1 cellular context compared by ENCODE assay signal in genomic region chr16:8655184-8655717, GRCh38.
TF ChIP-seq lines count a peak whose summit lies in the region.

No MANE protein-coding gene starts in this region.

TF ChIP-seq in GM12878, 131 proteins besides CTCF, POLR2A, EP300 and RAD21:
- TF ChIP-seq SMC3 (IDR thresholded peaks at IDR 0.05; ENCODE audit: borderline replicate concordance, low read length) (no peak), TBL1XR1 (IDR thresholded peaks at IDR 0.05; ENCODE audit: low read depth, low read length) (no peak), FOXK2 (IDR thresholded peaks at IDR 0.05) (no peak), CBFB (IDR thresholded peaks at IDR 0.05; ENCODE audit: low read depth) (peak; percentile 65; the same call in 1 of the 2 replicates), SREBF2 (IDR thresholded peaks at IDR 0.05; ENCODE audit: low read length) (no peak), IKZF1 (conservative IDR thresholded peaks at IDR 0.05) (peak; percentile 48; the same call in 1 of the 2 replicates), HDAC6 (IDR thresholded peaks at IDR 0.05; ENCODE audit: unreplicated experiment) (no peak), NFIC (IDR thresholded peaks at IDR 0.05; ENCODE audit: low read depth, low read length) (peak; percentile 31; the same call in 1 of the 2 replicates), RUNX3 (IDR thresholded peaks at IDR 0.05; ENCODE audit: low read length) (peak; percentile 95), ETV6 (conservative IDR thresholded peaks at IDR 0.05 in 1 of 2, IDR thresholded peaks at IDR 0.05 in 1 of 2; ENCODE audit: borderline replicate concordance in 1 of 2, low read depth in 1 of 2) (peak in 1 of 2 experiments; percentile 26; a peak in 1 of 4 replicates), GATAD2B (conservative IDR thresholded peaks at IDR 0.05; ENCODE audit: low read depth) (no peak), TCF3 (IDR thresholded peaks at IDR 0.05; ENCODE audit: borderline replicate concordance, insufficient read depth, low read depth, low read length) (peak; percentile 37; the same call in 1 of the 2 replicates), PAX5 (IDR thresholded peaks at IDR 0.05; ENCODE audit: borderline replicate concordance, low read depth, low read length) (peak; percentile 37; the same call in 1 of the 2 replicates), IKZF2 (IDR thresholded peaks at IDR 0.05) (peak; percentile 24 to 59; a peak in 3 of 4 replicates), JUNB (IDR thresholded peaks at IDR 0.05) (0 out of 2 replicates have a peak, but pooled peaks have one; percentile 18), DPF2 (IDR thresholded peaks at IDR 0.05) (peak; percentile 52; the same call in 1 of the 2 replicates), SPI1 (IDR thresholded peaks at IDR 0.05; ENCODE audit: borderline replicate concordance, insufficient read depth, low read depth, low read length) (peak; percentile 97), CREM (IDR thresholded peaks at IDR 0.05; ENCODE audit: low read depth) (peak; percentile 29; the same call in 1 of the 2 replicates), MTA3 (IDR thresholded peaks at IDR 0.05; ENCODE audit: borderline replicate concordance, low read length) (no peak), TCF12 (IDR thresholded peaks at IDR 0.05; ENCODE audit: low read depth, low read length) (peak; percentile 58; the same call in 1 of the 2 replicates), POU2F2 (IDR thresholded peaks at IDR 0.05; ENCODE audit: borderline replicate concordance, low read depth, low read length) (no peak), IRF4 (IDR thresholded peaks at IDR 0.05; ENCODE audit: low read depth, low read length) (peak; percentile 66; the same call in 1 of the 2 replicates), WRNIP1 (IDR thresholded peaks at IDR 0.05; ENCODE audit: borderline replicate concordance, low read depth, low read length) (no peak), MLLT1 (IDR thresholded peaks at IDR 0.05) (peak; percentile 59; the same call in 1 of the 2 replicates), CBX5 (IDR thresholded peaks at IDR 0.05; ENCODE audit: low read depth) (peak; percentile 93), KAT2A (conservative IDR thresholded peaks at IDR 0.05; ENCODE audit: control insufficient read depth, low read depth, low read length) (no peak), LARP7 (IDR thresholded peaks at IDR 0.05) (no peak), ZNF24 (IDR thresholded peaks at IDR 0.05) (peak; percentile 82), SIN3A (IDR thresholded peaks at IDR 0.05; ENCODE audit: low read depth, low read length) (no peak), NBN (IDR thresholded peaks at IDR 0.05) (peak; percentile 56; the same call in 1 of the 2 replicates), BCL11A (IDR thresholded peaks at IDR 0.05; ENCODE audit: low read depth, low read length) (peak; percentile 63), SP1 (IDR thresholded peaks at IDR 0.05; ENCODE audit: low read depth, low read length) (peak; percentile 22), SMARCA5 (IDR thresholded peaks at IDR 0.05) (no peak), FOXM1 (IDR thresholded peaks at IDR 0.05; ENCODE audit: low read depth, low read length) (0 out of 2 replicates have a peak, but pooled peaks have one; percentile 54), NR2C1 (IDR thresholded peaks at IDR 0.05) (no peak), HDAC2 (IDR thresholded peaks at IDR 0.05) (no peak), KLF5 (IDR thresholded peaks at IDR 0.05; ENCODE audit: partially characterized antibody) (no peak)
- TF ChIP-seq, protein P1, sequence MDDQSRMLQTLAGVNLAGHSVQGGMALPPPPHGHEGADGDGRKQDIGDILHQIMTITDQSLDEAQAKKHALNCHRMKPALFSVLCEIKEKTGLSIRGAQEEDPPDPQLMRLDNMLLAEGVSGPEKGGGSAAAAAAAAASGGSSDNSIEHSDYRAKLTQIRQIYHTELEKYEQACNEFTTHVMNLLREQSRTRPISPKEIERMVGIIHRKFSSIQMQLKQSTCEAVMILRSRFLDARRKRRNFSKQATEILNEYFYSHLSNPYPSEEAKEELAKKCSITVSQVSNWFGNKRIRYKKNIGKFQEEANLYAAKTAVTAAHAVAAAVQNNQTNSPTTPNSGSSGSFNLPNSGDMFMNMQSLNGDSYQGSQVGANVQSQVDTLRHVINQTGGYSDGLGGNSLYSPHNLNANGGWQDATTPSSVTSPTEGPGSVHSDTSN (IDR thresholded peaks at IDR 0.05; ENCODE audit: insufficient replicate concordance, low read depth, low read length): no peak
- TF ChIP-seq, protein P2, sequence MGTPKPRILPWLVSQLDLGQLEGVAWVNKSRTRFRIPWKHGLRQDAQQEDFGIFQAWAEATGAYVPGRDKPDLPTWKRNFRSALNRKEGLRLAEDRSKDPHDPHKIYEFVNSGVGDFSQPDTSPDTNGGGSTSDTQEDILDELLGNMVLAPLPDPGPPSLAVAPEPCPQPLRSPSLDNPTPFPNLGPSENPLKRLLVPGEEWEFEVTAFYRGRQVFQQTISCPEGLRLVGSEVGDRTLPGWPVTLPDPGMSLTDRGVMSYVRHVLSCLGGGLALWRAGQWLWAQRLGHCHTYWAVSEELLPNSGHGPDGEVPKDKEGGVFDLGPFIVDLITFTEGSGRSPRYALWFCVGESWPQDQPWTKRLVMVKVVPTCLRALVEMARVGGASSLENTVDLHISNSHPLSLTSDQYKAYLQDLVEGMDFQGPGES (IDR thresholded peaks at IDR 0.05): no peak
- TF ChIP-seq, protein P3, sequence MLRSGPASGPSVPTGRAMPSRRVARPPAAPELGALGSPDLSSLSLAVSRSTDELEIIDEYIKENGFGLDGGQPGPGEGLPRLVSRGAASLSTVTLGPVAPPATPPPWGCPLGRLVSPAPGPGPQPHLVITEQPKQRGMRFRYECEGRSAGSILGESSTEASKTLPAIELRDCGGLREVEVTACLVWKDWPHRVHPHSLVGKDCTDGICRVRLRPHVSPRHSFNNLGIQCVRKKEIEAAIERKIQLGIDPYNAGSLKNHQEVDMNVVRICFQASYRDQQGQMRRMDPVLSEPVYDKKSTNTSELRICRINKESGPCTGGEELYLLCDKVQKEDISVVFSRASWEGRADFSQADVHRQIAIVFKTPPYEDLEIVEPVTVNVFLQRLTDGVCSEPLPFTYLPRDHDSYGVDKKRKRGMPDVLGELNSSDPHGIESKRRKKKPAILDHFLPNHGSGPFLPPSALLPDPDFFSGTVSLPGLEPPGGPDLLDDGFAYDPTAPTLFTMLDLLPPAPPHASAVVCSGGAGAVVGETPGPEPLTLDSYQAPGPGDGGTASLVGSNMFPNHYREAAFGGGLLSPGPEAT (IDR thresholded peaks at IDR 0.05; ENCODE audit: low read depth): no peak
- TF ChIP-seq, protein P4, sequence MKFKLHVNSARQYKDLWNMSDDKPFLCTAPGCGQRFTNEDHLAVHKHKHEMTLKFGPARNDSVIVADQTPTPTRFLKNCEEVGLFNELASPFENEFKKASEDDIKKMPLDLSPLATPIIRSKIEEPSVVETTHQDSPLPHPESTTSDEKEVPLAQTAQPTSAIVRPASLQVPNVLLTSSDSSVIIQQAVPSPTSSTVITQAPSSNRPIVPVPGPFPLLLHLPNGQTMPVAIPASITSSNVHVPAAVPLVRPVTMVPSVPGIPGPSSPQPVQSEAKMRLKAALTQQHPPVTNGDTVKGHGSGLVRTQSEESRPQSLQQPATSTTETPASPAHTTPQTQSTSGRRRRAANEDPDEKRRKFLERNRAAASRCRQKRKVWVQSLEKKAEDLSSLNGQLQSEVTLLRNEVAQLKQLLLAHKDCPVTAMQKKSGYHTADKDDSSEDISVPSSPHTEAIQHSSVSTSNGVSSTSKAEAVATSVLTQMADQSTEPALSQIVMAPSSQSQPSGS (IDR thresholded peaks at IDR 0.05; ENCODE audit: low read length): 0 out of 2 replicates have a peak, but pooled peaks have one; percentile 60
- TF ChIP-seq, protein P5, sequence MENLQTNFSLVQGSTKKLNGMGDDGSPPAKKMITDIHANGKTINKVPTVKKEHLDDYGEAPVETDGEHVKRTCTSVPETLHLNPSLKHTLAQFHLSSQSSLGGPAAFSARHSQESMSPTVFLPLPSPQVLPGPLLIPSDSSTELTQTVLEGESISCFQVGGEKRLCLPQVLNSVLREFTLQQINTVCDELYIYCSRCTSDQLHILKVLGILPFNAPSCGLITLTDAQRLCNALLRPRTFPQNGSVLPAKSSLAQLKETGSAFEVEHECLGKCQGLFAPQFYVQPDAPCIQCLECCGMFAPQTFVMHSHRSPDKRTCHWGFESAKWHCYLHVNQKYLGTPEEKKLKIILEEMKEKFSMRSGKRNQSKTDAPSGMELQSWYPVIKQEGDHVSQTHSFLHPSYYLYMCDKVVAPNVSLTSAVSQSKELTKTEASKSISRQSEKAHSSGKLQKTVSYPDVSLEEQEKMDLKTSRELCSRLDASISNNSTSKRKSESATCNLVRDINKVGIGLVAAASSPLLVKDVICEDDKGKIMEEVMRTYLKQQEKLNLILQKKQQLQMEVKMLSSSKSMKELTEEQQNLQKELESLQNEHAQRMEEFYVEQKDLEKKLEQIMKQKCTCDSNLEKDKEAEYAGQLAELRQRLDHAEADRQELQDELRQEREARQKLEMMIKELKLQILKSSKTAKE (IDR thresholded peaks at IDR 0.05; ENCODE audit: low read depth, poor library complexity, severe bottlenecking): peak; percentile 29
- TF ChIP-seq, protein P6, sequence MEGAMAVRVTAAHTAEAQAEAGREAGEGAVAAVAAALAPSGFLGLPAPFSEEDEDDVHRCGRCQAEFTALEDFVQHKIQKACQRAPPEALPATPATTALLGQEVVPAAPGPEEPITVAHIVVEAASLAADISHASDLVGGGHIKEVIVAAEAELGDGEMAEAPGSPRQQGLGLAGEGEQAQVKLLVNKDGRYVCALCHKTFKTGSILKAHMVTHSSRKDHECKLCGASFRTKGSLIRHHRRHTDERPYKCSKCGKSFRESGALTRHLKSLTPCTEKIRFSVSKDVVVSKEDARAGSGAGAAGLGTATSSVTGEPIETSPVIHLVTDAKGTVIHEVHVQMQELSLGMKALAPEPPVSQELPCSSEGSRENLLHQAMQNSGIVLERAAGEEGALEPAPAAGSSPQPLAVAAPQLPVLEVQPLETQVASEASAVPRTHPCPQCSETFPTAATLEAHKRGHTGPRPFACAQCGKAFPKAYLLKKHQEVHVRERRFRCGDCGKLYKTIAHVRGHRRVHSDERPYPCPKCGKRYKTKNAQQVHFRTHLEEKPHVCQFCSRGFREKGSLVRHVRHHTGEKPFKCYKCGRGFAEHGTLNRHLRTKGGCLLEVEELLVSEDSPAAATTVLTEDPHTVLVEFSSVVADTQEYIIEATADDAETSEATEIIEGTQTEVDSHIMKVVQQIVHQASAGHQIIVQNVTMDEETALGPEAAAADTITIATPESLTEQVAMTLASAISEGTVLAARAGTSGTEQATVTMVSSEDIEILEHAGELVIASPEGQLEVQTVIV (IDR thresholded peaks at IDR 0.05; ENCODE audit: borderline replicate concordance, partially characterized antibody): no peak
- TF ChIP-seq, protein P7, sequence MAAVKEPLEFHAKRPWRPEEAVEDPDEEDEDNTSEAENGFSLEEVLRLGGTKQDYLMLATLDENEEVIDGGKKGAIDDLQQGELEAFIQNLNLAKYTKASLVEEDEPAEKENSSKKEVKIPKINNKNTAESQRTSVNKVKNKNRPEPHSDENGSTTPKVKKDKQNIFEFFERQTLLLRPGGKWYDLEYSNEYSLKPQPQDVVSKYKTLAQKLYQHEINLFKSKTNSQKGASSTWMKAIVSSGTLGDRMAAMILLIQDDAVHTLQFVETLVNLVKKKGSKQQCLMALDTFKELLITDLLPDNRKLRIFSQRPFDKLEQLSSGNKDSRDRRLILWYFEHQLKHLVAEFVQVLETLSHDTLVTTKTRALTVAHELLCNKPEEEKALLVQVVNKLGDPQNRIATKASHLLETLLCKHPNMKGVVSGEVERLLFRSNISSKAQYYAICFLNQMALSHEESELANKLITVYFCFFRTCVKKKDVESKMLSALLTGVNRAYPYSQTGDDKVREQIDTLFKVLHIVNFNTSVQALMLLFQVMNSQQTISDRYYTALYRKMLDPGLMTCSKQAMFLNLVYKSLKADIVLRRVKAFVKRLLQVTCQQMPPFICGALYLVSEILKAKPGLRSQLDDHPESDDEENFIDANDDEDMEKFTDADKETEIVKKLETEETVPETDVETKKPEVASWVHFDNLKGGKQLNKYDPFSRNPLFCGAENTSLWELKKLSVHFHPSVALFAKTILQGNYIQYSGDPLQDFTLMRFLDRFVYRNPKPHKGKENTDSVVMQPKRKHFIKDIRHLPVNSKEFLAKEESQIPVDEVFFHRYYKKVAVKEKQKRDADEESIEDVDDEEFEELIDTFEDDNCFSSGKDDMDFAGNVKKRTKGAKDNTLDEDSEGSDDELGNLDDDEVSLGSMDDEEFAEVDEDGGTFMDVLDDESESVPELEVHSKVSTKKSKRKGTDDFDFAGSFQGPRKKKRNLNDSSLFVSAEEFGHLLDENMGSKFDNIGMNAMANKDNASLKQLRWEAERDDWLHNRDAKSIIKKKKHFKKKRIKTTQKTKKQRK (IDR thresholded peaks at IDR 0.05; ENCODE audit: low read depth, low read length): no peak
